32 cellular contexts compared by ENCODE assay signal in the genomic region with DNA sequence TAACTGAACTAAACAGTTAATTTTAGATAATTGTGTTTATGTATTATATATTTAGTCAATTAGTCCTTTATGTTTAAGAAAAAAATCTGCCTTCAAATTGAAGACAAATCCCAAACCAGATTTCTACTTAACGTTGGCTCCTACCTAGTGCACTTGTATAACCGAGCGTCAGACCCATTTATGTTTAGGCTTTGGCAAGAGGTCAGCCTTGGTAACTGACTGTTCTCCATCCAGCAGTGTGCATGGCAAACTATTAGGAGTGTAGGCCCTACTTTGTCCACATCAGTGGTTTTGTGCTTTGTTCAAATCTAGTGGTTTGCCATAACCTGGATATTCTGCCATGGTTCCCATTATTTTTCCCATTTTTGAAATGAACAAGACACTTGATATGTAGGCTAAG.
"Had no signal": no experiment of that assay in that cellular context is flagged by ENCODE, and none has a peak within 500 bp of the region (broad histone marks: within the 10 kb centered on the region; RNA-seq: fewer than 3 reads in every experiment).

No MANE protein-coding gene starts in this region.

- H3K9me3 ChIP-seq: ascending aorta, body of pancreas, breast epithelium had no signal

- ATAC-seq: activated naive CD4-positive, alpha-beta T cell treated with anti-CD3 and anti-CD28 coated beads, Interleukin-2, amount 50 U/mL, for 72 hours; activated naive CD8-positive, alpha-beta T cell treated with anti-CD3 and anti-CD28 coated beads, Interleukin-2, amount 50 U/mL, for 24 hours; activated T-cell treated with anti-CD3 and anti-CD28 coated beads, Interleukin-2, amount 50 U/mL, for 4 hours; activated T-cell treated with anti-CD3 and anti-CD28 coated beads, Interleukin-2, amount 50 U/mL, for 72 hours; activated T-helper 17 cell treated with anti-CD3 and anti-CD28 coated beads, Interleukin-2, amount 50 U/mL, for 72 hours; body of pancreas had no signal

- H3K4me3 ChIP-seq: adrenal gland, ascending aorta, body of pancreas, breast epithelium, cardiac muscle cell had no signal

- H3K27me3 ChIP-seq: adrenal gland, ascending aorta, body of pancreas, brain microvascular endothelial cell, breast epithelium, cardiac muscle cell had no signal

- H3K27ac ChIP-seq: adrenal gland, ascending aorta, body of pancreas, brain microvascular endothelial cell, breast epithelium had no signal

- DNase-seq: activated effector memory CD4-positive, alpha-beta T cell treated with anti-CD3 and anti-CD28 coated beads, Interleukin-2, amount 50 U/mL, for 16 hours; activated effector memory CD4-positive, alpha-beta T cell treated with Interleukin-2 at 50 U/mL for 16 hours; activated gamma-delta T cell; activated gamma-delta T cell treated with Interleukin-2 at 50 U/mL for 16 hours; activated naive CD4-positive, alpha-beta T cell; activated naive CD4-positive, alpha-beta T cell treated with anti-CD3 and anti-CD28 coated beads for 36 hours; activated naive CD4-positive, alpha-beta T cell treated with anti-CD3 and anti-CD28 coated beads, Interleukin-2, amount 10 ng/mL, durations not matched to agents 7 days and 5 days; activated naive CD4-positive, alpha-beta T cell treated with anti-CD3 and anti-CD28 coated beads, Interleukin-2, amount 50 U/mL, for 16 hours; activated naive CD4-positive, alpha-beta T cell treated with Interleukin-2 at 50 U/mL for 16 hours; activated naive CD8-positive, alpha-beta T cell treated with anti-CD3 and anti-CD28 coated beads for 36 hours; activated naive CD8-positive, alpha-beta T cell treated with anti-CD3 and anti-CD28 coated beads, Interleukin-2, amount 10 ng/mL, durations not matched to agents 7 days and 5 days; activated naive CD8-positive, alpha-beta T cell treated with anti-CD3 and anti-CD28 coated beads, Interleukin-2, amount 50 U/mL, for 24 hours; activated T-cell treated with anti-CD3 and anti-CD28 coated beads, Interleukin-2, amount 50 U/mL, for 1 hour; activated T-cell treated with anti-CD3 and anti-CD28 coated beads, Interleukin-2, amount 50 U/mL, for 24 hours; activated T-cell treated with anti-CD3 and anti-CD28 coated beads, Interleukin-2, amount 50 U/mL, for 4 hours; activated T-cell treated with anti-CD3 and anti-CD28 coated beads, Interleukin-2, amount 50 U/mL, for 48 hours; activated T-cell treated with anti-CD3 and anti-CD28 coated beads, Interleukin-2, amount 50 U/mL, for 72 hours; adrenal gland; amniotic stem cell; amygdala; anterior cingulate cortex; aorta; body of pancreas; brain microvascular endothelial cell; caudate nucleus; central memory CD4-positive, alpha-beta T cell; cerebellar nuclear complex had no signal

- H3K4me1 ChIP-seq: adrenal gland, ascending aorta, body of pancreas, breast epithelium had no signal
